In genomic region chr15:88604381-88604951, GRCh38 we compare ENCODE assay signal across 10 cellular contexts. TPM values are rescaled to one million over a fixed set of nuclear protein-coding genes. Genes with fewer than 3 reads are reported as not detected.
A peak's percentile ranks its signal among the peaks of the same experiment; 100 is the strongest.
DNase-seq lines count a peak whose midpoint lies in the region; ATAC-seq, FAIRE-seq and TF ChIP-seq lines count a peak whose summit lies in the region.
"Had no signal": no experiment of that assay in that cellular context is flagged by ENCODE, and none has a peak within 500 bp of the region (broad histone marks: within the 10 kb centered on the region; RNA-seq: fewer than 3 reads in every experiment).

No MANE protein-coding gene starts in this region.

- no peaks in the 10 kb centered on the region for H3K9me3 ChIP-seq in HepG2 (ENCODE audit: low read length)
- H3K9me3 ChIP-seq in right lobe of liver, result no peaks in the 10 kb centered on the region
- no peaks in the 10 kb centered on the region for H3K9me3 ChIP-seq in mesodermal cell (ENCODE audit: control insufficient read depth, low read length)
- H3K9me3 ChIP-seq in upper lobe of right lung, result no peaks in the 10 kb centered on the region

- no peak for TF ChIP-seq CTCF in HepG2 (CRISPR knock-in tag; IDR thresholded peaks at IDR 0.05)
- no peak for TF ChIP-seq CTCF in right lobe of liver (IDR thresholded peaks at IDR 0.05)
- no peak for TF ChIP-seq CTCF in upper lobe of right lung (IDR thresholded peaks at IDR 0.05)

- H3K4me3 Mint-ChIP-seq in activated naive CD8-positive, alpha-beta T cell treated with anti-CD3 and anti-CD28 coated beads for 36 hours, result peak overlapping the region; percentile 55
- H3K4me3 Mint-ChIP-seq: natural killer cell treated with Interleukin-12 subunit alpha and Interleukin-12 subunit beta and Interleukin-15 and Interleukin-18, amount 100 ng/mL, for 72 hours had no signal

- peaks cover 12% of the 10 kb centered on the region for H3K4me1 Mint-ChIP-seq in activated naive CD8-positive, alpha-beta T cell treated with anti-CD3 and anti-CD28 coated beads for 36 hours

- no peaks in the 10 kb centered on the region for H3K9me3 Mint-ChIP-seq in activated naive CD8-positive, alpha-beta T cell treated with anti-CD3 and anti-CD28 coated beads for 36 hours
- H3K9me3 Mint-ChIP-seq: natural killer cell treated with Interleukin-12 subunit alpha and Interleukin-12 subunit beta and Interleukin-15 and Interleukin-18, amount 100 ng/mL, for 72 hours had no signal

- H3K27me3 ChIP-seq in HepG2 (ENCODE audit: control insufficient read depth in 1 of 2, insufficient read depth in 2 of 2, low read length in 2 of 2), result peaks cover 6 to 35% of the 10 kb centered on the region in 2 experiments; a peak in 3 of 5 replicates
- peaks cover 0 to 27% of the 10 kb centered on the region in 2 donors for H3K27me3 ChIP-seq in right lobe of liver
- peaks cover 45% of the 10 kb centered on the region for H3K27me3 ChIP-seq in upper lobe of right lung

- H3K4me1 ChIP-seq in HepG2 (ENCODE audit: insufficient read depth, low read length) (no peaks in the 10 kb centered on the region), right lobe of liver (no peaks in the 10 kb centered on the region), mesodermal cell (ENCODE audit: control insufficient read depth, insufficient read depth, low read length, poor library complexity, severe bottlenecking) (peaks cover 16% of the 10 kb centered on the region), upper lobe of right lung (no peaks in the 10 kb centered on the region)

- CTCF ChIA-PET in HepG2 (lab: Yijun Ruan, JAX; ENCODE audit: low intra/inter-chr PET ratio, low total read pairs), result no interaction called here

- ATAC-seq in HepG2 (0 out of 3 replicates have a peak, but pooled peaks have one; percentile 22), right lobe of liver (no peak), upper lobe of right lung (peak; percentile 24), GM18511 (IDR thresholded peaks at IDR 0.05; ENCODE audit: unreplicated experiment) (no peak)

- peaks cover 76% of the 10 kb centered on the region for H3K27me3 Mint-ChIP-seq in activated naive CD8-positive, alpha-beta T cell treated with anti-CD3 and anti-CD28 coated beads for 36 hours

- peaks cover 2% of the 10 kb centered on the region for H3K36me3 Mint-ChIP-seq in activated naive CD8-positive, alpha-beta T cell treated with anti-CD3 and anti-CD28 coated beads for 36 hours

- H3K79me2 ChIP-seq in HepG2 (ENCODE audit: insufficient read depth, low read length), result no peaks in the 10 kb centered on the region

- in situ Hi-C loops in HepG2 (cut with HindIII; ENCODE audit: extremely low pct_ligation_motif_present, low pct_unique_long_range_greater_than_20kb), result no loop called here

- no peaks in the 10 kb centered on the region; the same call in 1 of the 2 replicates for H4K20me1 ChIP-seq in HepG2 (ENCODE audit: insufficient read depth, low read length)

- DNase-seq in HepG2 (ENCODE audit: low spot score), result no peak
- DNase-seq in right lobe of liver, result no peak
- DNase-seq in activated naive CD8-positive, alpha-beta T cell treated with anti-CD3 and anti-CD28 coated beads for 36 hours, result no peak
- no peak for DNase-seq in upper lobe of right lung
- DNase-seq in NOMO-1 treated with dmso at 0.1 percent for 144 hours (lab: John Stamatoyannopoulos, UW; ENCODE audit: unreplicated experiment), result no peak
- DNase-seq in stimulated activated CD4-positive, alpha-beta T cell treated with anti-CD3 and anti-CD28 coated beads, Interleukin-12 subunit alpha, Interleukin-12 subunit beta, amount 100 ng/mL, for 4 hours, result no peak

- no peak overlapping the region for H3K9ac ChIP-seq in HepG2 (ENCODE audit: insufficient read depth, low read depth, low read length)

- no peaks in the 10 kb centered on the region for H3K36me3 ChIP-seq in HepG2 (replicated peaks in 1 of 2; ENCODE audit: control insufficient read depth in 1 of 2, insufficient read depth in 2 of 2, low read length in 2 of 2)
- no peaks in the 10 kb centered on the region for H3K36me3 ChIP-seq in right lobe of liver
- H3K36me3 ChIP-seq in mesodermal cell (ENCODE audit: control insufficient read depth, insufficient read depth, low read length), result no peaks in the 10 kb centered on the region
- H3K36me3 ChIP-seq in upper lobe of right lung, result no peaks in the 10 kb centered on the region

- FAIRE-seq in HepG2 (lab: Jason Lieb, UNC), result no peak
- FAIRE-seq: H54 had no signal

- H3K4me3 ChIP-seq in HepG2 (replicated peaks in 1 of 3; ENCODE audit: insufficient read depth in 1 of 3, low read depth in 2 of 3, low read length in 3 of 3) (no peak overlapping the region), right lobe of liver (no peak overlapping the region), mesodermal cell (ENCODE audit: extremely low read depth, insufficient read depth, low read length, poor library complexity, severe bottlenecking) (peak overlapping the region; percentile 30), upper lobe of right lung (no peak overlapping the region)

- no TSS peak for BruUV-seq in HepG2 (replicated peaks; lab: Mats Ljungman, UMichigan)

- H3K27ac Mint-ChIP-seq in activated naive CD8-positive, alpha-beta T cell treated with anti-CD3 and anti-CD28 coated beads for 36 hours, result no peak overlapping the region
- H3K27ac Mint-ChIP-seq: natural killer cell treated with Interleukin-12 subunit alpha and Interleukin-12 subunit beta and Interleukin-15 and Interleukin-18, amount 100 ng/mL, for 72 hours had no signal

- intact Hi-C loops in HepG2 (cut with micrococcal nuclease; ENCODE audit: unreplicated experiment) (no loop called here), right lobe of liver (cut with DNase I) (no loop called here), upper lobe of right lung (cut with DNase I) (no loop called here)

- no peak overlapping the region for H3K4me2 ChIP-seq in HepG2 (ENCODE audit: low read depth, low read length)

- TF ChIP-seq POLR2A in HepG2 (IDR thresholded peaks at IDR 0.05; ENCODE audit: insufficient read depth in 1 of 2, low read depth in 2 of 2, low read length in 2 of 2), result no peak
- no peak for TF ChIP-seq POLR2A in right lobe of liver (IDR thresholded peaks at IDR 0.05)

- TF ChIP-seq EP300 in HepG2 (IDR thresholded peaks at IDR 0.05; ENCODE audit: low read depth in 2 of 2, low read length in 2 of 2), result no peak
- no peak for TF ChIP-seq EP300 in HepG2 (CRISPR knock-in tag; IDR thresholded peaks at IDR 0.05; ENCODE audit: borderline replicate concordance)

- POLR2A ChIA-PET in HepG2 (lab: Yijun Ruan, JAX), result no interaction called here

- no peak overlapping the region for H2AFZ ChIP-seq in HepG2 (ENCODE audit: low read length)

- no peak overlapping the region for H3K27ac ChIP-seq in HepG2 (ENCODE audit: extremely low read length, insufficient read depth, low read length)
- H3K27ac ChIP-seq in right lobe of liver, result no peak overlapping the region
- no peak overlapping the region for H3K27ac ChIP-seq in mesodermal cell (ENCODE audit: low read depth, low read length, severe bottlenecking)
- H3K27ac ChIP-seq in upper lobe of right lung, result no peak overlapping the region

- WGBS in HepG2 (ENCODE audit: low lambda C conversion rate), result 25% methylated on average over 10 of the region's 33 CpGs
- 5% methylated on average over 13 of the region's 33 CpGs for WGBS in right lobe of liver (ENCODE audit: insufficient coverage, low coverage, low lambda C conversion rate, missing lambda C conversion rate)
- 1% methylated on average over 18 to 25 of the region's 33 CpGs for WGBS in mesodermal cell (ENCODE audit: insufficient coverage in 2 of 2), 2 experiments

- TF ChIP-seq RAD21 in HepG2 (CRISPR knock-in tag; IDR thresholded peaks at IDR 0.05), result no peak

RNA-seq across cellular contexts. Expression of gene AEN, which starts 16.7 kb away (rescaled TPM):
- total RNA-seq in HepG2 (2016; rRNA removed; fragmentation: Illumina TruSeq; extraction: Trizol) (115 and 118 TPM in 2 replicates), right lobe of liver (10 to 100 TPM in 2 of 6 experiments, 1 to 10 TPM in 4; 4.5 to 18.7 (median 7.3) TPM), upper lobe of right lung (34.6 TPM)
- total RNA-seq in HepG2 (2016; cell fraction: cytosol; rRNA removed; fragmentation: Illumina TruSeq; extraction: Trizol; ENCODE audit: low read depth), result 24.6 and 27.1 TPM in 2 replicates
- total RNA-seq in HepG2 (2016; cell fraction: insoluble cytoplasmic fraction; rRNA removed; fragmentation: Illumina TruSeq; extraction: Trizol), result 110 and 117 TPM in 2 replicates
- total RNA-seq in HepG2 (2016; cell fraction: membrane; rRNA removed; fragmentation: Illumina TruSeq; extraction: Trizol), result 71.0 and 75.9 TPM in 2 replicates
- 82.3 and 94.1 TPM in 2 replicates for total RNA-seq in HepG2 (2016; cell fraction: nucleus; rRNA removed; fragmentation: Illumina TruSeq; extraction: Trizol)
- 51.3 and 55.2 TPM in 2 replicates for polyA plus RNA-seq in HepG2 (2011; rRNA removed)
- 39.7 and 48.8 TPM in 2 replicates for polyA plus RNA-seq in HepG2 (2011; cell fraction: cytosol; rRNA removed)
- 115 and 142 TPM in 2 replicates for polyA plus RNA-seq in HepG2 (2011; cell fraction: nucleus; rRNA removed)
- polyA plus RNA-seq in HepG2 (2012), result 26.8 and 40.4 TPM in 2 replicates
- polyA plus RNA-seq in HepG2 (2016; cell fraction: cytosol; fragmentation: Illumina TruSeq; extraction: Trizol; ENCODE audit: low read depth), result 11.0 and 11.5 TPM in 2 replicates
- 70.1 and 79.0 TPM in 2 replicates for polyA plus RNA-seq in HepG2 (2016; cell fraction: insoluble cytoplasmic fraction; fragmentation: Illumina TruSeq; extraction: Trizol; ENCODE audit: low read depth)
- polyA plus RNA-seq in HepG2 (2016; cell fraction: membrane; fragmentation: Illumina TruSeq; extraction: Trizol; ENCODE audit: low read depth), result 28.4 and 28.6 TPM in 2 replicates
- 90.9 and 95.3 TPM in 2 replicates for polyA plus RNA-seq in HepG2 (2016; cell fraction: nucleus; fragmentation: Illumina TruSeq; extraction: Trizol; ENCODE audit: insufficient read depth, low read depth)
- polyA minus RNA-seq in HepG2 (2011; rRNA and poly(A)+ RNA removed; ENCODE audit: low replicate concordance), result 70.6 and 173 TPM in 2 replicates
- 44.6 and 50.4 TPM in 2 replicates for polyA minus RNA-seq in HepG2 (2011; cell fraction: cytosol; rRNA and poly(A)+ RNA removed)
- 117 and 130 TPM in 2 replicates for polyA minus RNA-seq in HepG2 (2011; cell fraction: nucleus; rRNA and poly(A)+ RNA removed)
- 10 to 100 TPM; 76.1 to 81.8 TPM for total RNA-seq in activated naive CD8-positive, alpha-beta T cell treated with anti-CD3 and anti-CD28 coated beads for 36 hours
- polyA plus RNA-seq in mesodermal cell (2013, experiment 1 of 2), result 54.5 TPM
- polyA plus RNA-seq in mesodermal cell (2013, experiment 2 of 2), result 47.7 TPM

RNA-seq across cellular contexts. Expression of gene ISG20, which starts 34.4 kb away (rescaled TPM):
- total RNA-seq in HepG2 (2016; rRNA removed; fragmentation: Illumina TruSeq; extraction: Trizol) (6.3 and 10.5 TPM in 2 replicates), right lobe of liver (10 to 100 TPM in 3 of 6 experiments, 1 to 10 TPM in 3; 6.3 to 19.4 (median 11.9) TPM), upper lobe of right lung (34.9 TPM)
- total RNA-seq in HepG2 (2016; cell fraction: cytosol; rRNA removed; fragmentation: Illumina TruSeq; extraction: Trizol; ENCODE audit: low read depth), result 2.6 and 5.4 TPM in 2 replicates
- total RNA-seq in HepG2 (2016; cell fraction: insoluble cytoplasmic fraction; rRNA removed; fragmentation: Illumina TruSeq; extraction: Trizol), result 6.8 and 9.8 TPM in 2 replicates
- 4.6 and 7.7 TPM in 2 replicates for total RNA-seq in HepG2 (2016; cell fraction: membrane; rRNA removed; fragmentation: Illumina TruSeq; extraction: Trizol)
- 2.0 and 3.7 TPM in 2 replicates for total RNA-seq in HepG2 (2016; cell fraction: nucleus; rRNA removed; fragmentation: Illumina TruSeq; extraction: Trizol)
- polyA plus RNA-seq in HepG2 (2011; rRNA removed), result 31.5 and 50.8 TPM in 2 replicates
- polyA plus RNA-seq in HepG2 (2011; cell fraction: cytosol; rRNA removed), result 31.2 and 32.1 TPM in 2 replicates
- 14.5 and 18.2 TPM in 2 replicates for polyA plus RNA-seq in HepG2 (2011; cell fraction: nucleus; rRNA removed)
- 11.6 and 19.0 TPM in 2 replicates for polyA plus RNA-seq in HepG2 (2012)
- polyA plus RNA-seq in HepG2 (2016; cell fraction: cytosol; fragmentation: Illumina TruSeq; extraction: Trizol; ENCODE audit: low read depth), result 6.6 and 8.5 TPM in 2 replicates
- 9.0 and 9.8 TPM in 2 replicates for polyA plus RNA-seq in HepG2 (2016; cell fraction: insoluble cytoplasmic fraction; fragmentation: Illumina TruSeq; extraction: Trizol; ENCODE audit: low read depth)
- polyA plus RNA-seq in HepG2 (2016; cell fraction: membrane; fragmentation: Illumina TruSeq; extraction: Trizol; ENCODE audit: low read depth), result 5.9 and 6.2 TPM in 2 replicates
- polyA plus RNA-seq in HepG2 (2016; cell fraction: nucleus; fragmentation: Illumina TruSeq; extraction: Trizol; ENCODE audit: insufficient read depth, low read depth), result 5.4 and 6.8 TPM in 2 replicates
- 3.8 and 11.4 TPM in 2 replicates for polyA minus RNA-seq in HepG2 (2011; rRNA and poly(A)+ RNA removed; ENCODE audit: low replicate concordance)
- 5.5 and 6.9 TPM in 2 replicates for polyA minus RNA-seq in HepG2 (2011; cell fraction: cytosol; rRNA and poly(A)+ RNA removed)
- polyA minus RNA-seq in HepG2 (2011; cell fraction: nucleus; rRNA and poly(A)+ RNA removed), result 8.8 and 9.0 TPM in 2 replicates
- 100 to 1,000 TPM; 108 to 110 TPM for total RNA-seq in activated naive CD8-positive, alpha-beta T cell treated with anti-CD3 and anti-CD28 coated beads for 36 hours
- polyA plus RNA-seq in mesodermal cell (2013, experiment 1 of 2), result 1.5 TPM
- 1.6 TPM for polyA plus RNA-seq in mesodermal cell (2013, experiment 2 of 2)

RNA-seq across cellular contexts. Expression of gene DET1, which starts 58.0 kb away (rescaled TPM):
- total RNA-seq in HepG2 (2016; rRNA removed; fragmentation: Illumina TruSeq; extraction: Trizol), result 2.1 and 2.2 TPM in 2 replicates
- total RNA-seq in HepG2 (2016; cell fraction: cytosol; rRNA removed; fragmentation: Illumina TruSeq; extraction: Trizol; ENCODE audit: low read depth), result 1.0 and 1.2 TPM in 2 replicates
- total RNA-seq in HepG2 (2016; cell fraction: insoluble cytoplasmic fraction; rRNA removed; fragmentation: Illumina TruSeq; extraction: Trizol), result 2.1 and 2.3 TPM in 2 replicates
- 3.6 and 3.7 TPM in 2 replicates for total RNA-seq in HepG2 (2016; cell fraction: membrane; rRNA removed; fragmentation: Illumina TruSeq; extraction: Trizol)
- total RNA-seq in HepG2 (2016; cell fraction: nucleus; rRNA removed; fragmentation: Illumina TruSeq; extraction: Trizol), result 3.5 and 3.8 TPM in 2 replicates
- polyA plus RNA-seq in HepG2 (2011; rRNA removed), result 4.2 and 5.3 TPM in 2 replicates
- 3.7 TPM in 2 replicates for polyA plus RNA-seq in HepG2 (2011; cell fraction: cytosol; rRNA removed)
- polyA plus RNA-seq in HepG2 (2011; cell fraction: nucleus; rRNA removed), result 6.8 and 8.0 TPM in 2 replicates
- 2.7 and 3.9 TPM in 2 replicates for polyA plus RNA-seq in HepG2 (2012)
- 1.5 and 1.7 TPM in 2 replicates for polyA plus RNA-seq in HepG2 (2016; cell fraction: cytosol; fragmentation: Illumina TruSeq; extraction: Trizol; ENCODE audit: low read depth)
- 3.1 and 3.3 TPM in 2 replicates for polyA plus RNA-seq in HepG2 (2016; cell fraction: insoluble cytoplasmic fraction; fragmentation: Illumina TruSeq; extraction: Trizol; ENCODE audit: low read depth)
- polyA plus RNA-seq in HepG2 (2016; cell fraction: membrane; fragmentation: Illumina TruSeq; extraction: Trizol; ENCODE audit: low read depth), result 3.8 and 4.4 TPM in 2 replicates
- 4.7 and 5.5 TPM in 2 replicates for polyA plus RNA-seq in HepG2 (2016; cell fraction: nucleus; fragmentation: Illumina TruSeq; extraction: Trizol; ENCODE audit: insufficient read depth, low read depth)
- polyA minus RNA-seq in HepG2 (2011; rRNA and poly(A)+ RNA removed; ENCODE audit: low replicate concordance), result 10.4 TPM in 1 of 2 replicates, not detected in the other
- 1.1 and 2.6 TPM in 2 replicates for polyA minus RNA-seq in HepG2 (2011; cell fraction: cytosol; rRNA and poly(A)+ RNA removed)
- 11.8 and 16.7 TPM in 2 replicates for polyA minus RNA-seq in HepG2 (2011; cell fraction: nucleus; rRNA and poly(A)+ RNA removed)
- 1 to 10 TPM; 1.3 to 2.5 (median 1.9) TPM for total RNA-seq in right lobe of liver
- total RNA-seq in activated naive CD8-positive, alpha-beta T cell treated with anti-CD3 and anti-CD28 coated beads for 36 hours, result 1 to 10 TPM; 1.8 to 2.1 TPM
- 8.4 TPM for polyA plus RNA-seq in mesodermal cell (2013, experiment 1 of 2)
- 7.7 TPM for polyA plus RNA-seq in mesodermal cell (2013, experiment 2 of 2)
- 5.4 TPM for total RNA-seq in upper lobe of right lung

Comparison
In these comparisons a context has a peak if more than half of its experiments do, and no peak if none do; other contexts are left out.
1. ATAC-seq: peak in HepG2 (single experiment) and upper lobe of right lung (single experiment); none in right lobe of liver (0 of 4) and GM18511 (single experiment).